17 cellular contexts compared by ENCODE assay signal in the genomic region with DNA sequence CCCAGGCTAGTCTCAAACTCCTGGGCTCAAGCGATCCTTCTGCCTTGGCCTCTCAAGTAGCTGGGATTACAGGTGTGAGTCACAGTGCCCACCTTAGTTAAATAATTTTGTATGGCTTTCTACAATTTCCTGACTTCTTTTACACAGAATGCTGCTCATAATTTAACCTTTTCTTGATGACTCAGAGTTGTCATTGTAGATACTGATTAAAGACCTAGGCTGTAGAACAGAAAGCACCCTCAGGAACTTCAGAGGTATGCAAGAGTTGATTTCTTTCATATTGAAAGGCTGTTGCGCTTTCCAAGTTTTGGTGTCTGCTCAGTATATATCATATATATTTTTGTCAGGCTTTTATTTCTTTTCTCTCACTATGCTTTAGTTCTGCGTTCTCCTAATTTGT. TPM values are rescaled to one million over a fixed set of nuclear protein-coding genes. Genes with fewer than 3 reads are reported as not detected.
A peak's percentile ranks its signal among the peaks of the same experiment; 100 is the strongest.
DNase-seq lines count a peak whose midpoint lies in the region; ATAC-seq, FAIRE-seq and TF ChIP-seq lines count a peak whose summit lies in the region.
"Had no signal": no experiment of that assay in that cellular context is flagged by ENCODE, and none has a peak within 500 bp of the region (broad histone marks: within the 10 kb centered on the region; RNA-seq: fewer than 3 reads in every experiment).

No MANE protein-coding gene starts in this region.

- H2AFZ ChIP-seq in H9 (ENCODE audit: low read length) = no peak overlapping the region

- H3K27me3 Mint-ChIP-seq in Calu3 (ENCODE audit: unreplicated experiment) (no peaks in the 10 kb centered on the region), H9 (ENCODE audit: low read depth) (no peaks in the 10 kb centered on the region; the same call in 1 of the 2 replicates)
- no peaks in the 10 kb centered on the region for H3K27me3 Mint-ChIP-seq in activated T-helper 1 cell treated with anti-CD3 and anti-CD28 coated beads, Interleukin-12 subunit alpha, Interleukin-12 subunit beta, Interleukin-2, Interleukin-4 antibody, amounts not matched to agents 30 ng/mL and 10 ng/mL and 1 ng/mL, durations not matched to agents 14 hours and 24 hours and 36 hours (ENCODE audit: insufficient read depth)
- H3K27me3 Mint-ChIP-seq: IgD-negative memory B cell had no signal

- peak; percentile 49 for FAIRE-seq in GM18507 (lab: Jason Lieb, UNC)

- H3K27ac Mint-ChIP-seq in Calu3 (ENCODE audit: unreplicated experiment) = peak overlapping the region; percentile 90
- peak overlapping the region; percentile 27 for H3K27ac Mint-ChIP-seq in activated T-helper 1 cell treated with anti-CD3 and anti-CD28 coated beads, Interleukin-12 subunit alpha, Interleukin-12 subunit beta, Interleukin-2, Interleukin-4 antibody, amounts not matched to agents 30 ng/mL and 10 ng/mL and 1 ng/mL, durations not matched to agents 14 hours and 24 hours and 36 hours
- no peak overlapping the region for H3K27ac Mint-ChIP-seq in H9

- no peak overlapping the region for H4K8ac ChIP-seq in H9 (replicated peaks; ENCODE audit: insufficient read length, low read depth, low read length)

- H2AK5ac ChIP-seq in H9 (ENCODE audit: insufficient read length, low read length) = no peak overlapping the region

- no peak overlapping the region for H2BK20ac ChIP-seq in H9 (ENCODE audit: low read depth, low read length, poor library complexity, severe bottlenecking)

- H2BK15ac ChIP-seq in H9 (ENCODE audit: low read depth, low read length) = no peak overlapping the region

- no peak overlapping the region for H3K9ac ChIP-seq in H9 (ENCODE audit: extremely low read depth, insufficient read length, low read length)

- H3K27ac ChIP-seq in coronary artery = no peak overlapping the region
- H3K27ac ChIP-seq in H9 (ENCODE audit: insufficient read length, low read depth, low read length) = no peak overlapping the region

- BruUV-seq in Calu3 (replicated peaks; lab: Mats Ljungman, UMichigan) = no TSS peak

- no peaks in the 10 kb centered on the region for H4K20me1 ChIP-seq in H9 (ENCODE audit: control insufficient read depth, insufficient read depth, insufficient read length)

- TF ChIP-seq CTCF in Calu3 (IDR thresholded peaks at IDR 0.05; ENCODE audit: unreplicated experiment) (no peak), coronary artery (IDR thresholded peaks at IDR 0.05) (no peak), H9 (conservative IDR thresholded peaks at IDR 0.05) (no peak)

- H3K4ac ChIP-seq in H9 (ENCODE audit: low read depth, low read length) = no peak overlapping the region

- no CpG with 5 or more reads among the region's 3 CpGs for WGBS in H9 (ENCODE audit: extremely low coverage, insufficient read length, low lambda C conversion rate)

- H3K23ac ChIP-seq in H9 (ENCODE audit: insufficient read length, low read depth, low read length) = no peak overlapping the region

- H3K14ac ChIP-seq in H9 (ENCODE audit: insufficient read depth, low read length) = no peak overlapping the region

- peaks cover 48% of the 10 kb centered on the region for H3K4me1 Mint-ChIP-seq in Calu3 (ENCODE audit: low read depth, unreplicated experiment)
- H3K4me1 Mint-ChIP-seq in activated T-helper 1 cell treated with anti-CD3 and anti-CD28 coated beads, Interleukin-12 subunit alpha, Interleukin-12 subunit beta, Interleukin-2, Interleukin-4 antibody, amounts not matched to agents 30 ng/mL and 10 ng/mL and 1 ng/mL, durations not matched to agents 14 hours and 24 hours and 36 hours (ENCODE audit: low read depth) = peaks cover 49% of the 10 kb centered on the region
- H3K4me1 Mint-ChIP-seq in H9 = peaks cover 12 to 15% of the 10 kb centered on the region in 2 experiments

- DNase-seq in Calu3 (no peak), GM18507 (ENCODE audit: extremely low spot score, insufficient read length, low read depth) (no peak), glomerular visceral epithelial cell (ENCODE audit: extremely low spot score) (peak; percentile 0), coronary artery (ENCODE audit: low spot score) (no peak), H9 (no peak), retina (no peak)
- DNase-seq in activated T-helper 1 cell treated with anti-CD3 and anti-CD28 coated beads, Interleukin-12 subunit alpha, Interleukin-12 subunit beta, Interleukin-2, Interleukin-4 antibody, amounts not matched to agents 30 ng/mL and 10 ng/mL and 1 ng/mL, durations not matched to agents 14 hours and 24 hours and 36 hours (ENCODE audit: low spot score) = no peak
- DNase-seq: EL, GOT3, MV-4-11, NCI-H1417 treated with DMSO at 0.1 percent for 48 hours, NCI-H2029 treated with DMSO at 0.1 percent for 48 hours, NCI-H524, RPMI8226 had no signal

- no peak overlapping the region for H3K4me3 ChIP-seq in coronary artery

- H3K79me1 ChIP-seq in H9 (ENCODE audit: insufficient read depth, low read depth, low read length, poor library complexity, severe bottlenecking) = no peaks in the 10 kb centered on the region

- H3K36me3 Mint-ChIP-seq in Calu3 (ENCODE audit: insufficient read depth, unreplicated experiment) (peaks cover 8% of the 10 kb centered on the region), H9 (ENCODE audit: insufficient read depth in 1 of 3, low read depth in 3 of 3) (peaks cover 3 to 18% (median 7%) of the 10 kb centered on the region in 3 experiments; a peak in 4 of 7 replicates)
- H3K36me3 Mint-ChIP-seq in activated T-helper 1 cell treated with anti-CD3 and anti-CD28 coated beads, Interleukin-12 subunit alpha, Interleukin-12 subunit beta, Interleukin-2, Interleukin-4 antibody, amounts not matched to agents 30 ng/mL and 10 ng/mL and 1 ng/mL, durations not matched to agents 14 hours and 24 hours and 36 hours (ENCODE audit: low read depth) = peaks cover 17% of the 10 kb centered on the region

- H4K5ac ChIP-seq in H9 (ENCODE audit: insufficient read length, low read depth, low read length) = no peak overlapping the region

- no peaks in the 10 kb centered on the region for H3K9me3 Mint-ChIP-seq in Calu3 (ENCODE audit: low read depth, unreplicated experiment)
- no peaks in the 10 kb centered on the region for H3K9me3 Mint-ChIP-seq in activated T-helper 1 cell treated with anti-CD3 and anti-CD28 coated beads, Interleukin-12 subunit alpha, Interleukin-12 subunit beta, Interleukin-2, Interleukin-4 antibody, amounts not matched to agents 30 ng/mL and 10 ng/mL and 1 ng/mL, durations not matched to agents 14 hours and 24 hours and 36 hours
- peaks cover 48 to 50% of the 10 kb centered on the region in 2 experiments for H3K9me3 Mint-ChIP-seq in H9
- H3K9me3 Mint-ChIP-seq: IgD-negative memory B cell had no signal

- no peak overlapping the region for H2BK120ac ChIP-seq in H9 (ENCODE audit: low read depth, low read length, poor library complexity, severe bottlenecking)

- H3K27me3 ChIP-seq in H9 (ENCODE audit: insufficient read depth, low read length) = no peaks in the 10 kb centered on the region

- no peaks in the 10 kb centered on the region for H3K4me1 ChIP-seq in H9 (ENCODE audit: insufficient read depth, low read length)

- intact Hi-C loops in Calu3 (cut with micrococcal nuclease; ENCODE audit: unreplicated experiment) = no loop called here
- intact Hi-C loops in activated T-helper 1 cell treated with anti-CD3 and anti-CD28 coated beads, Interleukin-12 subunit alpha, Interleukin-12 subunit beta, Interleukin-2, Interleukin-4 antibody, amounts not matched to agents 30 ng/mL and 10 ng/mL and 1 ng/mL, durations not matched to agents 14 hours and 24 hours and 36 hours (cut with micrococcal nuclease) = loop anchor here (1.0 to 10.0 kb wide), 8 partner anchors 21 to 437 kb away; partner anchors contain the start of genes DDX3X, GPR34 and NYX

- H4K91ac ChIP-seq in H9 (ENCODE audit: insufficient read length, low read depth, low read length) = no peak overlapping the region

- ATAC-seq in GM21367 (IDR thresholded peaks at IDR 0.05; ENCODE audit: unreplicated experiment) = no peak

- H2BK12ac ChIP-seq in H9 (ENCODE audit: insufficient read length, low read depth, low read length) = no peak overlapping the region

- no peaks in the 10 kb centered on the region for H3K9me3 ChIP-seq in H9 (ENCODE audit: control insufficient read depth, low read depth, low read length)

- CTCF ChIA-PET in Calu3 (lab: Charles Lee) = interaction anchor here (0.6 kb wide), 1 partner anchor 30 kb away, joined by 7 read pairs; no protein-coding TSS in a partner anchor

- H3T11ph ChIP-seq in H9 (ENCODE audit: low read length) = no peak overlapping the region

- H3K4me3 Mint-ChIP-seq in Calu3 (ENCODE audit: low read depth, unreplicated experiment) = no peak overlapping the region
- H3K4me3 Mint-ChIP-seq in activated T-helper 1 cell treated with anti-CD3 and anti-CD28 coated beads, Interleukin-12 subunit alpha, Interleukin-12 subunit beta, Interleukin-2, Interleukin-4 antibody, amounts not matched to agents 30 ng/mL and 10 ng/mL and 1 ng/mL, durations not matched to agents 14 hours and 24 hours and 36 hours = no peak overlapping the region
- no peak overlapping the region for H3K4me3 Mint-ChIP-seq in H9
- H3K4me3 Mint-ChIP-seq: IgD-negative memory B cell had no signal

- no peak overlapping the region for H3K56ac ChIP-seq in H9 (ENCODE audit: insufficient read length, low read depth, low read length)

- H2BK5ac ChIP-seq in H9 (ENCODE audit: insufficient read length, low read length) = no peak overlapping the region

- H3K79me2 ChIP-seq in H9 (ENCODE audit: insufficient read depth, low read length) = no peaks in the 10 kb centered on the region

- no peaks in the 10 kb centered on the region for H3K23me2 ChIP-seq in H9 (ENCODE audit: insufficient read length, low read depth, low read length, poor library complexity, severe bottlenecking)

- H3K4me2 ChIP-seq in H9 (ENCODE audit: insufficient read depth, insufficient read length, low read length) = no peak overlapping the region

- H3K18ac ChIP-seq in H9 (ENCODE audit: insufficient read length, low read depth, low read length) = no peak overlapping the region

RNA-seq across cellular contexts. Expression of gene GPR34, which starts 21.1 kb away (rescaled TPM):
- not detected in 2 replicates for total RNA-seq in Calu3 (2022)
- 0.66 and 1.2 TPM in 2 replicates for total RNA-seq in activated T-helper 1 cell treated with anti-CD3 and anti-CD28 coated beads, Interleukin-12 subunit alpha, Interleukin-12 subunit beta, Interleukin-2, Interleukin-4 antibody, amounts not matched to agents 30 ng/mL and 10 ng/mL and 1 ng/mL, durations not matched to agents 14 hours and 24 hours and 36 hours
- not detected in 2 replicates for total RNA-seq in H9 (2021)
- total RNA-seq: HT1080 had no signal

RNA-seq across cellular contexts. Expression of gene GPR82, which starts 56.4 kb away (rescaled TPM):
- total RNA-seq in Calu3 (2022) = not detected in 2 replicates
- total RNA-seq in activated T-helper 1 cell treated with anti-CD3 and anti-CD28 coated beads, Interleukin-12 subunit alpha, Interleukin-12 subunit beta, Interleukin-2, Interleukin-4 antibody, amounts not matched to agents 30 ng/mL and 10 ng/mL and 1 ng/mL, durations not matched to agents 14 hours and 24 hours and 36 hours = 0.08 and 0.49 TPM in 2 replicates
- total RNA-seq in H9 (2021) = not detected in 2 replicates
- total RNA-seq: HT1080 had no signal

Comparison
In these comparisons a context has a peak if more than half of its experiments do, and no peak if none do; other contexts are left out.
1. H3K27ac Mint-ChIP-seq: peak in Calu3 (single experiment) and activated T-helper 1 cell treated with anti-CD3 and anti-CD28 coated beads, Interleukin-12 subunit alpha, Interleukin-12 subunit beta, Interleukin-2, Interleukin-4 antibody, amounts not matched to agents 30 ng/mL and 10 ng/mL and 1 ng/mL, durations not matched to agents 14 hours and 24 hours and 36 hours (single experiment); none in H9 (0 of 3).